ENCODE assay signal across 19 cellular contexts in genomic region chr6:150627601-150628012, GRCh38. TPM values are rescaled to one million over a fixed set of nuclear protein-coding genes. Genes with fewer than 3 reads are reported as not detected.
DNase-seq lines count a peak whose midpoint lies in the region; ATAC-seq and TF ChIP-seq lines count a peak whose summit lies in the region.
"Had no signal": no experiment of that assay in that cellular context is flagged by ENCODE, and none has a peak within 500 bp of the region (broad histone marks: within the 10 kb centered on the region; RNA-seq: fewer than 3 reads in every experiment).

No MANE protein-coding gene starts in this region.

- CTCF ChIA-PET in naive thymus-derived CD4-positive, alpha-beta T cell (lab: Charles Lee): no interaction called here

- no peak for TF ChIP-seq POLR2A in suprapubic skin (IDR thresholded peaks at IDR 0.05)

- no peak for TF ChIP-seq EP300 in suprapubic skin (IDR thresholded peaks at IDR 0.05)

- ATAC-seq in natural killer cell: no peak
- no peak for ATAC-seq in HG02884 (IDR thresholded peaks at IDR 0.05; ENCODE audit: unreplicated experiment)
- no peak for ATAC-seq in naive thymus-derived CD4-positive, alpha-beta T cell
- ATAC-seq: GM23338; naive thymus-derived CD8-positive, alpha-beta T cell had no signal

- H3K4me3 Mint-ChIP-seq in natural killer cell: no peak overlapping the region
- H3K4me3 Mint-ChIP-seq in naive thymus-derived CD4-positive, alpha-beta T cell: no peak overlapping the region
- H3K4me3 Mint-ChIP-seq: activated CD4-positive, alpha-beta T cell treated with anti-CD3 and anti-CD28 coated beads, Interleukin-2, amount 10 ng/mL, durations not matched to agents 24 days and 14 days; activated T-cell treated with anti-CD3 and anti-CD28 coated beads, Interleukin-2, amount 50 U/mL, for 24 hours; GM23338; naive thymus-derived CD8-positive, alpha-beta T cell had no signal

- H3K9me3 Mint-ChIP-seq in natural killer cell: no peaks in the 10 kb centered on the region
- peaks cover 0 to 2% (median 0%) of the 10 kb centered on the region in 11 donors for H3K9me3 Mint-ChIP-seq in naive thymus-derived CD4-positive, alpha-beta T cell
- H3K9me3 Mint-ChIP-seq: activated CD4-positive, alpha-beta T cell treated with anti-CD3 and anti-CD28 coated beads, Interleukin-2, amount 10 ng/mL, durations not matched to agents 24 days and 14 days; activated T-cell treated with anti-CD3 and anti-CD28 coated beads, Interleukin-2, amount 50 U/mL, for 24 hours; naive thymus-derived CD8-positive, alpha-beta T cell had no signal

- H3K4me1 ChIP-seq in suprapubic skin: no peaks in the 10 kb centered on the region
- H3K4me1 ChIP-seq in naive thymus-derived CD4-positive, alpha-beta T cell (ENCODE audit: control insufficient read depth in 2 of 2, insufficient read depth in 2 of 2, low read length in 2 of 2): peaks cover 0 to 4% of the 10 kb centered on the region in 2 donors

- no peaks in the 10 kb centered on the region for H3K36me3 Mint-ChIP-seq in natural killer cell
- H3K36me3 Mint-ChIP-seq in naive thymus-derived CD4-positive, alpha-beta T cell: no peaks in the 10 kb centered on the region
- H3K36me3 Mint-ChIP-seq: naive thymus-derived CD8-positive, alpha-beta T cell had no signal

- no peaks in the 10 kb centered on the region for H3K9me3 ChIP-seq in suprapubic skin
- H3K9me3 ChIP-seq in naive thymus-derived CD4-positive, alpha-beta T cell (ENCODE audit: control insufficient read depth in 2 of 3, low read length in 3 of 3): no peaks in the 10 kb centered on the region

- WGBS in suprapubic skin: 33% methylated on average over 4 of the region's 4 CpGs

- intact Hi-C loops in natural killer cell (cut with micrococcal nuclease): no loop called here
- intact Hi-C loops in naive thymus-derived CD4-positive, alpha-beta T cell (cut with micrococcal nuclease): no loop called here

- no peaks in the 10 kb centered on the region for H3K36me3 ChIP-seq in suprapubic skin
- H3K36me3 ChIP-seq in naive thymus-derived CD4-positive, alpha-beta T cell (ENCODE audit: control insufficient read depth in 2 of 3, insufficient read depth in 3 of 3, low read length in 3 of 3): no peaks in the 10 kb centered on the region

- H3K27ac ChIP-seq in suprapubic skin: peak overlapping the region; percentile 9
- H3K27ac ChIP-seq in naive thymus-derived CD4-positive, alpha-beta T cell (ENCODE audit: low read depth, low read length): no peak overlapping the region

- no peak for TF ChIP-seq CTCF in suprapubic skin (IDR thresholded peaks at IDR 0.05)
- TF ChIP-seq CTCF in natural killer cell (IDR thresholded peaks at IDR 0.05): no peak

- peak; percentile 57 for DNase-seq in HS-5 (ENCODE audit: low read depth)
- peak; percentile 20 for DNase-seq in amniotic epithelial cell (ENCODE audit: low read depth)
- peak; percentile 18 for DNase-seq in iris pigment epithelial cell (ENCODE audit: low read depth)
- DNase-seq in suprapubic skin (ENCODE audit: low spot score in 2 of 2): no peak
- DNase-seq in natural killer cell: no peak
- DNase-seq in naive thymus-derived CD4-positive, alpha-beta T cell: no peak
- DNase-seq: activated CD4-positive, alpha-beta T cell treated with anti-CD3 and anti-CD28 coated beads, Interleukin-2, amount 10 ng/mL, durations not matched to agents 24 days and 14 days; activated T-cell treated with anti-CD3 and anti-CD28 coated beads, Interleukin-2, amount 50 U/mL, for 24 hours; amygdala; naive thymus-derived CD8-positive, alpha-beta T cell; NCI-H1417; NCI-H526; retina; RPMI8226; stimulated activated CD4-positive, alpha-beta T cell treated with anti-CD3 and anti-CD28 coated beads, Interleukin-2, amount 100 ng/mL, for 48 hours; T-helper 9 cell had no signal

- H3K27ac Mint-ChIP-seq in natural killer cell: no peak overlapping the region
- no peak overlapping the region for H3K27ac Mint-ChIP-seq in naive thymus-derived CD4-positive, alpha-beta T cell
- H3K27ac Mint-ChIP-seq: activated CD4-positive, alpha-beta T cell treated with anti-CD3 and anti-CD28 coated beads, Interleukin-2, amount 10 ng/mL, durations not matched to agents 24 days and 14 days; activated T-cell treated with anti-CD3 and anti-CD28 coated beads, Interleukin-2, amount 50 U/mL, for 24 hours; GM23338 had no signal

- H3K27me3 ChIP-seq in suprapubic skin: no peaks in the 10 kb centered on the region
- H3K27me3 ChIP-seq in naive thymus-derived CD4-positive, alpha-beta T cell (ENCODE audit: control insufficient read depth in 2 of 2, insufficient read depth in 2 of 2, low read length in 2 of 2): no peaks in the 10 kb centered on the region

- POLR2A ChIA-PET in naive thymus-derived CD4-positive, alpha-beta T cell (lab: Charles Lee): no interaction called here

- no peaks in the 10 kb centered on the region for H3K4me1 Mint-ChIP-seq in natural killer cell
- H3K4me1 Mint-ChIP-seq in naive thymus-derived CD4-positive, alpha-beta T cell: peaks cover 4 to 24% (median 14%) of the 10 kb centered on the region in 7 donors
- H3K4me1 Mint-ChIP-seq: GM23338 had no signal

- H3K27me3 Mint-ChIP-seq in natural killer cell (ENCODE audit: low read depth in 2 of 2): peaks cover 8 to 9% of the 10 kb centered on the region in 2 donors
- peaks cover 14 to 34% (median 26%) of the 10 kb centered on the region in 5 donors for H3K27me3 Mint-ChIP-seq in naive thymus-derived CD4-positive, alpha-beta T cell

- H3K4me3 ChIP-seq in suprapubic skin: no peak overlapping the region
- no peak overlapping the region for H3K4me3 ChIP-seq in naive thymus-derived CD4-positive, alpha-beta T cell (ENCODE audit: low read length)
- H3K4me3 ChIP-seq: GM23338 had no signal

RNA-seq across cellular contexts. Expression of gene PLEKHG1, which starts 27.9 kb away (rescaled TPM):
- 10 to 100 TPM; 35.0 to 60.8 (median 43.8) TPM for total RNA-seq in suprapubic skin
- 1 to 10 TPM in 1 of 3 donors, under 1 TPM in 2; 0.29 to 1.4 (median 0.54) TPM for total RNA-seq in natural killer cell
- total RNA-seq in naive thymus-derived CD4-positive, alpha-beta T cell: 1 to 10 TPM in 1 of 5 experiments, under 1 TPM in 4; 0.57 to 2.6 (median 0.73) TPM
- under 1 TPM in 1 of 2 donors, not detected in 1; 0.57 TPM for polyA plus RNA-seq in naive thymus-derived CD4-positive, alpha-beta T cell
- total RNA-seq: G401 had no signal

Comparison
In these comparisons a context has a peak if more than half of its experiments do, and no peak if none do; other contexts are left out.
1. DNase-seq: peak in HS-5 (single experiment), amniotic epithelial cell (single experiment) and iris pigment epithelial cell (single experiment); none in suprapubic skin (0 of 2), natural killer cell (single experiment) and naive thymus-derived CD4-positive, alpha-beta T cell (0 of 9).
2. RNA of gene PLEKHG1, which starts 27.9 kb away (total RNA-seq): 35.0 to 60.8 TPM in suprapubic skin; 0.57 to 2.6 TPM in naive thymus-derived CD4-positive, alpha-beta T cell and 0.29 to 1.4 TPM in natural killer cell; every median in the first group is over 4 times any median in the second.